In the genomic region with DNA sequence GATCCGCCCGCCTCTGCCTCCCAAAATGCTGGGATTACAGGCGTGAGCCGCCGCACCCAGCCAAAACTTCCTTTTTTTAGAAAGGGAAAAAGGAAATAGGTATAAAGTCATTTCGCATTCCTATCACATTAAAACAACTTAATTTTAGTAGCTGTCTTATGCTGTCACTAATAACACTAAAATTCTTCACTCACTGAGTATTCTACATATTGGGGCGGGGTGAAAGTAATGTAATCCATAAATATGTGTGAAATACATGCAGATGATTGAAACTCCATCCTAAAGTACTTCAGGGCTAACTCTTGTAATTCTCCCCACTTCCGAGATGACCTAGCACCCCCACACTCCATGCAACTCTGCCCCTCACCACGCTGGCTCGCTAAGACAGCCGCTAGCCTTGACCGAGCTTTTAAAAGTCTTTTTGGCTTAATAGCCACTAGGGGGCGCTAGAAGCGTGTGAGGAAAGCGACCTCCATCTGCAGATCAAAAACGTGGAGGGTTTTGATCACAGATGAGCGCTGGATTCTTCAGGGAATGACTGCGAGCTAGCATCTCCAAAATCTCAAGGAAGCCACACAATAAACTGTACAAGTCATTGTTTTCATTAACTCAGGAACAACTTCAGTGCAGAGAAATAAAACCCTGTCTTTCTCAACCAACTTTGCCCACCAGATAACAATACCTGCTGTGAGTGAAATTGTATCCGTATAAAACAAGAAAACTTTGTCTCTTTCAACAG, we compare ENCODE assay signal across 8 cellular contexts.
DNase-seq lines count a peak whose midpoint lies in the region; ATAC-seq and TF ChIP-seq lines count a peak whose summit lies in the region.

No MANE protein-coding gene starts in this region.

- H3K4me3 ChIP-seq in CD8-positive, alpha-beta memory T cell (ENCODE audit: low read length), result no peak overlapping the region
- no peak overlapping the region for H3K4me3 ChIP-seq in mucosa of descending colon

- peaks cover 0 to 6% (median 4%) of the 10 kb centered on the region in 3 donors for H3K4me1 Mint-ChIP-seq in CD8-positive, alpha-beta memory T cell
- H3K4me1 Mint-ChIP-seq in activated CD4-positive, alpha-beta memory T cell treated with anti-CD3 and anti-CD28 coated beads, Interleukin-2, amount 10 ng/mL, durations not matched to agents 7 days and 5 days, result peaks cover 4% of the 10 kb centered on the region

- no peaks in the 10 kb centered on the region for H3K9me3 ChIP-seq in CD8-positive, alpha-beta memory T cell (ENCODE audit: low read length)
- no peaks in the 10 kb centered on the region for H3K9me3 ChIP-seq in mucosa of descending colon

- ATAC-seq in GM19438 (IDR thresholded peaks at IDR 0.05; ENCODE audit: low read depth, unreplicated experiment), result peak; percentile 83
- ATAC-seq in HG03571 (IDR thresholded peaks at IDR 0.05; ENCODE audit: unreplicated experiment), result peak; percentile 88
- peak; percentile 82 for ATAC-seq in mucosa of descending colon
- ATAC-seq in stimulated activated naive CD8-positive, alpha-beta T cell treated with anti-CD3 and anti-CD28 coated beads, Interleukin-15, Interleukin-2, amounts not matched to agents 100 U/mL and 50 U/mL, for 24 hours, result peak; percentile 72

- no peaks in the 10 kb centered on the region for H3K4me1 ChIP-seq in CD8-positive, alpha-beta memory T cell (ENCODE audit: insufficient read depth, low read length)
- no peaks in the 10 kb centered on the region for H3K4me1 ChIP-seq in mucosa of descending colon (ENCODE audit: low read depth)

- no peaks in the 10 kb centered on the region for H3K36me3 Mint-ChIP-seq in CD8-positive, alpha-beta memory T cell
- H3K36me3 Mint-ChIP-seq in activated CD4-positive, alpha-beta memory T cell treated with anti-CD3 and anti-CD28 coated beads, Interleukin-2, amount 10 ng/mL, durations not matched to agents 7 days and 5 days (ENCODE audit: low read depth), result no peaks in the 10 kb centered on the region

- no peaks in the 10 kb centered on the region for H3K27me3 ChIP-seq in CD8-positive, alpha-beta memory T cell (ENCODE audit: insufficient read depth, low read length, poor library complexity, severe bottlenecking)

- peak in 3 of 5 donors; percentile 6 to 48 (median 25) for DNase-seq in CD8-positive, alpha-beta memory T cell
- DNase-seq in NCI-H774 (lab: John Stamatoyannopoulos, UW), result peak; percentile 35
- peak; percentile 42 for DNase-seq in activated CD4-positive, alpha-beta memory T cell treated with anti-CD3 and anti-CD28 coated beads, Interleukin-2, amount 10 ng/mL, durations not matched to agents 7 days and 5 days
- peak; percentile 74 for DNase-seq in epidermal melanocyte (ENCODE audit: insufficient read length, low spot score)
- peak in 2 of 3 donors; percentile 32 to 68 for DNase-seq in mucosa of descending colon
- DNase-seq in stimulated activated naive CD8-positive, alpha-beta T cell treated with anti-CD3 and anti-CD28 coated beads, Interleukin-15, Interleukin-2, amounts not matched to agents 100 U/mL and 50 U/mL, for 24 hours, result peak; percentile 49

- no peak overlapping the region for H3K4me3 Mint-ChIP-seq in CD8-positive, alpha-beta memory T cell
- H3K4me3 Mint-ChIP-seq in activated CD4-positive, alpha-beta memory T cell treated with anti-CD3 and anti-CD28 coated beads, Interleukin-2, amount 10 ng/mL, durations not matched to agents 7 days and 5 days, result no peak overlapping the region

- H3K27ac ChIP-seq in CD8-positive, alpha-beta memory T cell (ENCODE audit: low read depth, low read length), result no peak overlapping the region

- POLR2A ChIA-PET in CD8-positive, alpha-beta memory T cell (lab: Charles Lee), result no interaction called here
- POLR2A ChIA-PET in activated CD4-positive, alpha-beta memory T cell treated with anti-CD3 and anti-CD28 coated beads, Interleukin-2, amount 10 ng/mL, durations not matched to agents 7 days and 5 days (lab: Charles Lee), result no interaction called here

- TF ChIP-seq CTCF in mucosa of descending colon (IDR thresholded peaks at IDR 0.05), result peak; percentile 28

- H3K27me3 Mint-ChIP-seq in CD8-positive, alpha-beta memory T cell, result peaks cover 6% of the 10 kb centered on the region in 2 donors
- peaks cover 4% of the 10 kb centered on the region for H3K27me3 Mint-ChIP-seq in activated CD4-positive, alpha-beta memory T cell treated with anti-CD3 and anti-CD28 coated beads, Interleukin-2, amount 10 ng/mL, durations not matched to agents 7 days and 5 days

- intact Hi-C loops in mucosa of descending colon (cut with DNase I, micrococcal nuclease), result loop anchor here (5.0 to 10.0 kb wide), 2 partner anchors 128 to 556 kb away; partner anchors contain the start of gene IGF1R (in 1 of the 2)

- H3K27ac Mint-ChIP-seq in CD8-positive, alpha-beta memory T cell, result no peak overlapping the region
- H3K27ac Mint-ChIP-seq in activated CD4-positive, alpha-beta memory T cell treated with anti-CD3 and anti-CD28 coated beads, Interleukin-2, amount 10 ng/mL, durations not matched to agents 7 days and 5 days, result no peak overlapping the region

- H3K9me3 Mint-ChIP-seq in CD8-positive, alpha-beta memory T cell, result no peaks in the 10 kb centered on the region
- H3K9me3 Mint-ChIP-seq in activated CD4-positive, alpha-beta memory T cell treated with anti-CD3 and anti-CD28 coated beads, Interleukin-2, amount 10 ng/mL, durations not matched to agents 7 days and 5 days, result no peaks in the 10 kb centered on the region

- H3K36me3 ChIP-seq in CD8-positive, alpha-beta memory T cell (ENCODE audit: insufficient read depth, low read length), result no peaks in the 10 kb centered on the region
- H3K36me3 ChIP-seq in mucosa of descending colon (ENCODE audit: low read depth), result no peaks in the 10 kb centered on the region

- CTCF ChIA-PET in CD8-positive, alpha-beta memory T cell (lab: Charles Lee), result interaction anchor here (0.7 to 2.6 kb wide), 7 partner anchors 25 to 362 kb away, joined by 3 to 11 read pairs (median 3); no protein-coding TSS in a partner anchor
- CTCF ChIA-PET in activated CD4-positive, alpha-beta memory T cell treated with anti-CD3 and anti-CD28 coated beads, Interleukin-2, amount 10 ng/mL, durations not matched to agents 7 days and 5 days (lab: Charles Lee), result interaction anchor here (0.7 to 4.8 kb wide), 25 partner anchors 9 to 627 kb away, joined by 3 to 51 read pairs (median 4); partner anchors contain the start of gene IGF1R
